In the genomic region with DNA sequence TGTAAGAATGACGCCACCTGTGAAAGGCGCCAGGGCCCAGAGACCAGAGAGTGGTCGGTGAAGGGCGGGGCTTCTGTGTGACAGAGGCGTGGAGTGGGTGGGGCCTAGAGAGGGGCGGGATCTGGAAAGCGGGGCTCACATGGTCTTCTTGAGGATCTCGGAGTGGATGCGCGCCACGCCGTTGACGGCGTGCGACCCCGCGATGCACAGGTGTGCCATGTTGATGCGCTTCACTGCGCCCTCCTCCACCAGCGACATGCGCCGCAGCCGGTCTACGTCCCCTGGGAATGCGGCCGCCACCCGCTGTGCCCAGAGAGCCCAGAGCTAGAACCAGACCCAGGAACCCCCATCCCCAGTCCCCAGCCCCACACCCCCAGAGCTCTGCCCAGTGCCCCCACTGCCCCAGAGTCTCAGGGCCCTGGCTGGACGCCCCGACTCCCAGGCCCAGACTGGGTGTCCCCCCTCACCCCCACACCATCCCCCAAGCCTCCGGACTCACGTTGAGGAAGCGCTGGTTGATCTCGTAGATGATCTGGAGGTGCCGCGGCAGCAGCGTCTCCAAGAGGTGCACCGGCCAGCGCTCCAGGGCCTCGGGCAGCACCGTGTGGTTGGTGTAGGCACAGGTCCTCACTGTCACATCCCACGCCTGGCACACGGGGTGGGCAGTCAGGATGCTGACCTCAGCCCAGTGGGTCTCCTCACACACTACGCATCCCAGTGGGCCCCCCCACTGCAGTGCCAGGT, we compare ENCODE assay signal across 1 cellular context.
TF ChIP-seq lines count a peak whose summit lies in the region.

No MANE protein-coding gene starts in this region.

TF ChIP-seq in GM23338, 12 proteins besides CTCF, POLR2A, EP300 and RAD21 (continued from another document):
- TF ChIP-seq, protein P1, sequence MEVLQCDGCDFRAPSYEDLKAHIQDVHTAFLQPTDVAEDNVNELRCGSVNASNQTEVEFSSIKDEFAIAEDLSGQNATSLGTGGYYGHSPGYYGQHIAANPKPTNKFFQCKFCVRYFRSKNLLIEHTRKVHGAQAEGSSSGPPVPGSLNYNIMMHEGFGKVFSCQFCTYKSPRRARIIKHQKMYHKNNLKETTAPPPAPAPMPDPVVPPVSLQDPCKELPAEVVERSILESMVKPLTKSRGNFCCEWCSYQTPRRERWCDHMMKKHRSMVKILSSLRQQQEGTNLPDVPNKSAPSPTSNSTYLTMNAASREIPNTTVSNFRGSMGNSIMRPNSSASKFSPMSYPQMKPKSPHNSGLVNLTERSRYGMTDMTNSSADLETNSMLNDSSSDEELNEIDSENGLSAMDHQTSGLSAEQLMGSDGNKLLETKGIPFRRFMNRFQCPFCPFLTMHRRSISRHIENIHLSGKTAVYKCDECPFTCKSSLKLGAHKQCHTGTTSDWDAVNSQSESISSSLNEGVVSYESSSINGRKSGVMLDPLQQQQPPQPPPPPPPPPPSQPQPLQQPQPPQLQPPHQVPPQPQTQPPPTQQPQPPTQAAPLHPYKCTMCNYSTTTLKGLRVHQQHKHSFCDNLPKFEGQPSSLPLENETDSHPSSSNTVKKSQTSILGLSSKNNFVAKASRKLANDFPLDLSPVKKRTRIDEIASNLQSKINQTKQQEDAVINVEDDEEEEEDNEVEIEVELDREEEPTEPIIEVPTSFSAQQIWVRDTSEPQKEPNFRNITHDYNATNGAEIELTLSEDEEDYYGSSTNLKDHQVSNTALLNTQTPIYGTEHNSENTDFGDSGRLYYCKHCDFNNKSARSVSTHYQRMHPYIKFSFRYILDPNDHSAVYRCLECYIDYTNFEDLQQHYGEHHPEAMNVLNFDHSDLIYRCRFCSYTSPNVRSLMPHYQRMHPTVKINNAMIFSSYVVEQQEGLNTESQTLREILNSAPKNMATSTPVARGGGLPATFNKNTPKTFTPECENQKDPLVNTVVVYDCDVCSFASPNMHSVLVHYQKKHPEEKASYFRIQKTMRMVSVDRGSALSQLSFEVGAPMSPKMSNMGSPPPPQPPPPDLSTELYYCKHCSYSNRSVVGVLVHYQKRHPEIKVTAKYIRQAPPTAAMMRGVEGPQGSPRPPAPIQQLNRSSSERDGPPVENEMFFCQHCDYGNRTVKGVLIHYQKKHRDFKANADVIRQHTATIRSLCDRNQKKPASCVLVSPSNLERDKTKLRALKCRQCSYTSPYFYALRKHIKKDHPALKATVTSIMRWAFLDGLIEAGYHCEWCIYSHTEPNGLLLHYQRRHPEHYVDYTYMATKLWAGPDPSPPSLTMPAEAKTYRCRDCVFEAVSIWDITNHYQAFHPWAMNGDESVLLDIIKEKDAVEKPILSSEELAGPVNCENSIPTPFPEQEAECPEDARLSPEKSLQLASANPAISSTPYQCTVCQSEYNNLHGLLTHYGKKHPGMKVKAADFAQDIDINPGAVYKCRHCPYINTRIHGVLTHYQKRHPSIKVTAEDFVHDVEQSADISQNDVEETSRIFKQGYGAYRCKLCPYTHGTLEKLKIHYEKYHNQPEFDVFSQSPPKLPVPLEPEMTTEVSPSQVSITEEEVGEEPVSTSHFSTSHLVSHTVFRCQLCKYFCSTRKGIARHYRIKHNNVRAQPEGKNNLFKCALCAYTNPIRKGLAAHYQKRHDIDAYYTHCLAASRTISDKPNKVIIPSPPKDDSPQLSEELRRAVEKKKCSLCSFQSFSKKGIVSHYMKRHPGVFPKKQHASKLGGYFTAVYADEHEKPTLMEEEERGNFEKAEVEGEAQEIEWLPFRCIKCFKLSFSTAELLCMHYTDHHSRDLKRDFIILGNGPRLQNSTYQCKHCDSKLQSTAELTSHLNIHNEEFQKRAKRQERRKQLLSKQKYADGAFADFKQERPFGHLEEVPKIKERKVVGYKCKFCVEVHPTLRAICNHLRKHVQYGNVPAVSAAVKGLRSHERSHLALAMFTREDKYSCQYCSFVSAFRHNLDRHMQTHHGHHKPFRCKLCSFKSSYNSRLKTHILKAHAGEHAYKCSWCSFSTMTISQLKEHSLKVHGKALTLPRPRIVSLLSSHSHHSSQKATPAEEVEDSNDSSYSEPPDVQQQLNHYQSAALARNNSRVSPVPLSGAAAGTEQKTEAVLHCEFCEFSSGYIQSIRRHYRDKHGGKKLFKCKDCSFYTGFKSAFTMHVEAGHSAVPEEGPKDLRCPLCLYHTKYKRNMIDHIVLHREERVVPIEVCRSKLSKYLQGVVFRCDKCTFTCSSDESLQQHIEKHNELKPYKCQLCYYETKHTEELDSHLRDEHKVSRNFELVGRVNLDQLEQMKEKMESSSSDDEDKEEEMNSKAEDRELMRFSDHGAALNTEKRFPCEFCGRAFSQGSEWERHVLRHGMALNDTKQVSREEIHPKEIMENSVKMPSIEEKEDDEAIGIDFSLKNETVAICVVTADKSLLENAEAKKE (CRISPR knock-in tag; IDR thresholded peaks at IDR 0.05) = no peak
- no peak for TF ChIP-seq CREB1 (CRISPR knock-in tag; IDR thresholded peaks at IDR 0.05; ENCODE audit: low read depth)
- no peak for TF ChIP-seq NANOG (IDR thresholded peaks at IDR 0.05; ENCODE audit: borderline replicate concordance)
- TF ChIP-seq EZH2phosphoT487 (IDR thresholded peaks at IDR 0.05; ENCODE audit: unreplicated experiment) = no peak
- TF ChIP-seq ZNF114 (CRISPR knock-in tag; IDR thresholded peaks at IDR 0.05) = no peak
- no peak for TF ChIP-seq JUNB (IDR thresholded peaks at IDR 0.05; ENCODE audit: unreplicated experiment)
- TF ChIP-seq, protein P2, sequence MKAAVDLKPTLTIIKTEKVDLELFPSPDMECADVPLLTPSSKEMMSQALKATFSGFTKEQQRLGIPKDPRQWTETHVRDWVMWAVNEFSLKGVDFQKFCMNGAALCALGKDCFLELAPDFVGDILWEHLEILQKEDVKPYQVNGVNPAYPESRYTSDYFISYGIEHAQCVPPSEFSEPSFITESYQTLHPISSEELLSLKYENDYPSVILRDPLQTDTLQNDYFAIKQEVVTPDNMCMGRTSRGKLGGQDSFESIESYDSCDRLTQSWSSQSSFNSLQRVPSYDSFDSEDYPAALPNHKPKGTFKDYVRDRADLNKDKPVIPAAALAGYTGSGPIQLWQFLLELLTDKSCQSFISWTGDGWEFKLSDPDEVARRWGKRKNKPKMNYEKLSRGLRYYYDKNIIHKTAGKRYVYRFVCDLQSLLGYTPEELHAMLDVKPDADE (IDR thresholded peaks at IDR 0.05) = no peak
- no peak for TF ChIP-seq EZH2 (IDR thresholded peaks at IDR 0.05; ENCODE audit: low read depth, unreplicated experiment)
- TF ChIP-seq ZNF331 (CRISPR knock-in tag; IDR thresholded peaks at IDR 0.05; ENCODE audit: low read depth) = no peak
